Comparison of ENCODE assay signal across 10 cellular contexts in the genomic region with DNA sequence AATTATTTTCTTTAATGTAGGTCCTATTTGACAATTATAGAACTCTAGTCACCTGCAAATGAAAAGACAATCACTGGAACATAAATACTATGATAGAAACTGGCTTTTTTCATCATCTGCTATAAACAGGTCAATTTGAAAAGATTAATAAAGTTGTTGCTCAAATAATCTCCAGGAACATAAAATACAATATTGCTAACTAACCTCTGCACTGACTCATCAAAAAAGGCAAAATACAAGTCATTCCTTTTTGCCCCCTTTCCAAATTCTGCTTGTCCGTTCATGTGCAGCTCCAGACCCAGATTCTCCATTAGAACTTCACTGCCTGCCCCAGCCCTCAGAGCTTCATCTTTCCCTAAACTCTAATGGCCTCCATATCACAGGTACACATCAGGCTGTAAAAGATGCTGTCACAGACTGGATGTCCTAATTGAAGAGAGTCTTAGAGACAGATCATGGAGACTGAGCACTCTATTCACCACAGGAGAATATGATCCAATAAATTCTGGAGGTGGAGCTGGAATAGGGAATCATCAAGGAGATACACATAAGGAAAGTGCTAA. TPM values are rescaled to one million over a fixed set of nuclear protein-coding genes. Genes with fewer than 3 reads are reported as not detected.
DNase-seq lines count a peak whose midpoint lies in the region; ATAC-seq, FAIRE-seq and TF ChIP-seq lines count a peak whose summit lies in the region.
"Had no signal": no experiment of that assay in that cellular context is flagged by ENCODE, and none has a peak within 500 bp of the region (broad histone marks: within the 10 kb centered on the region; RNA-seq: fewer than 3 reads in every experiment).

No MANE protein-coding gene starts in this region.

- no peak for TF ChIP-seq RAD21 in IMR-90 (IDR thresholded peaks at IDR 0.05; ENCODE audit: low read length)

- H3K4me2 ChIP-seq in IMR-90 (ENCODE audit: low read depth, low read length) (peak overlapping the region; percentile 88), mammary epithelial cell (ENCODE audit: insufficient read depth, low read depth, low read length) (peak overlapping the region; percentile 85), neural progenitor cell (peak overlapping the region; percentile 83)

- H3K14ac ChIP-seq in IMR-90 (replicated peaks; ENCODE audit: low read depth, low read length): peak overlapping the region; percentile 25; the same call in 1 of the 2 replicates

- no peaks in the 10 kb centered on the region for H4K20me1 ChIP-seq in IMR-90 (ENCODE audit: insufficient read depth, low read length)
- H4K20me1 ChIP-seq in mammary epithelial cell (ENCODE audit: insufficient read depth, low read length): no peaks in the 10 kb centered on the region
- H4K20me1 ChIP-seq in neural progenitor cell (ENCODE audit: low read depth): no peaks in the 10 kb centered on the region

- peak overlapping the region; percentile 5; the same call in 1 of the 2 replicates for H3K9ac ChIP-seq in IMR-90 (ENCODE audit: low read depth, low read length)
- H3K9ac ChIP-seq in mammary epithelial cell (ENCODE audit: insufficient read depth, low read length): peak overlapping the region; percentile 92
- no peak overlapping the region for H3K9ac ChIP-seq in neural progenitor cell

- peaks cover 2% of the 10 kb centered on the region for H3K27me3 ChIP-seq in CD4-positive, CD25-positive, alpha-beta regulatory T cell (ENCODE audit: control insufficient read depth, insufficient read depth, low read length)
- no peaks in the 10 kb centered on the region for H3K27me3 ChIP-seq in IMR-90 (ENCODE audit: control insufficient read depth, insufficient read depth, low read length)
- H3K27me3 ChIP-seq in mammary epithelial cell (ENCODE audit: insufficient read depth, low read length): no peaks in the 10 kb centered on the region
- H3K27me3 ChIP-seq in neural progenitor cell: no peaks in the 10 kb centered on the region
- no peaks in the 10 kb centered on the region for H3K27me3 ChIP-seq in aorta (ENCODE audit: control insufficient read depth in 1 of 2, insufficient read depth in 2 of 2, low read length in 1 of 2)

- no peaks in the 10 kb centered on the region for H3K9me3 Mint-ChIP-seq in CD4-positive, CD25-positive, alpha-beta regulatory T cell
- peaks cover 6% of the 10 kb centered on the region for H3K9me3 Mint-ChIP-seq in neural progenitor cell

- DNase-seq in CD4-positive, CD25-positive, alpha-beta regulatory T cell: no peak
- DNase-seq in IMR-90 (no peak), mammary epithelial cell (peak; percentile 29), neural progenitor cell (ENCODE audit: low spot score) (no peak), posterior cingulate gyrus (no peak), HTR-8/SVneo (ENCODE audit: insufficient read length, low spot score) (no peak), D721Med (ENCODE audit: insufficient read length, low spot score) (no peak), aorta (no peak)
- DNase-seq: hippocampal formation had no signal

- no peak for ATAC-seq in CD4-positive, CD25-positive, alpha-beta regulatory T cell (ENCODE audit: low read depth in 2 of 2)
- ATAC-seq in IMR-90 (ENCODE audit: low read depth) (no peak), aorta (ENCODE audit: low FRiP score) (no peak)

- H3K9me3 ChIP-seq in CD4-positive, CD25-positive, alpha-beta regulatory T cell (ENCODE audit: control insufficient read depth in 2 of 2, low read length in 2 of 2): no peaks in the 10 kb centered on the region
- H3K9me3 ChIP-seq in IMR-90 (ENCODE audit: control insufficient read depth, insufficient read depth, low read length) (no peaks in the 10 kb centered on the region), mammary epithelial cell (replicated peaks; ENCODE audit: insufficient read depth, low read length) (no peaks in the 10 kb centered on the region), neural progenitor cell (ENCODE audit: low read depth) (no peaks in the 10 kb centered on the region), aorta (ENCODE audit: control insufficient read depth, low read length) (no peaks in the 10 kb centered on the region)

- H2AK9ac ChIP-seq in IMR-90 (replicated peaks; ENCODE audit: low read depth, low read length, poor library complexity): no peak overlapping the region

- H3K56ac ChIP-seq in IMR-90 (ENCODE audit: extremely low read depth, insufficient read depth, low read length): peak overlapping the region; percentile 20; the same call in 1 of the 2 replicates

- FAIRE-seq in HTR-8/SVneo (lab: Jason Lieb, UNC) (no peak), D721Med (lab: Jason Lieb, UNC) (no peak)
- FAIRE-seq: GM12892 had no signal

- TF ChIP-seq CTCF in IMR-90 (conservative IDR thresholded peaks at IDR 0.05; ENCODE audit: low read depth, low read length) (no peak), mammary epithelial cell (conservative IDR thresholded peaks at IDR 0.05 in 1 of 2, IDR thresholded peaks at IDR 0.05 in 1 of 2; ENCODE audit: extremely low read depth in 1 of 2, insufficient read depth in 1 of 2, low read depth in 1 of 2, low read length in 2 of 2) (no peak), neural progenitor cell (IDR thresholded peaks at IDR 0.05) (no peak), D721Med (IDR thresholded peaks at IDR 0.05; ENCODE audit: insufficient read depth, missing control alignments) (no peak)

- H3K27ac Mint-ChIP-seq in CD4-positive, CD25-positive, alpha-beta regulatory T cell: peak overlapping the region in 2 of 3 donors; percentile 0 to 67
- H3K27ac Mint-ChIP-seq in neural progenitor cell: no peak overlapping the region

- no CpG with 5 or more reads among the region's 1 CpG for WGBS in IMR-90 (ENCODE audit: extremely low coverage in 2 of 2, insufficient read length in 1 of 2), 2 experiments
- 30% methylated on average over 1 of the region's 1 CpG for WGBS in mammary epithelial cell (ENCODE audit: low coverage, missing lambda C conversion rate)
- WGBS in aorta, 2 donors: 34 to 60% methylated on average over 1 of the region's 1 CpG

- no peaks in the 10 kb centered on the region for H3K27me3 Mint-ChIP-seq in CD4-positive, CD25-positive, alpha-beta regulatory T cell
- no peaks in the 10 kb centered on the region for H3K27me3 Mint-ChIP-seq in neural progenitor cell (ENCODE audit: insufficient read depth, low read depth)

- in situ Hi-C loops in IMR-90 (cut with MboI; ENCODE audit: low sequenced_read_pairs) (no loop called here), mammary epithelial cell (cut with MboI; ENCODE audit: low sequenced_read_pairs in 2 of 2) (no loop called here)

- peak overlapping the region; percentile 11; the same call in 1 of the 2 replicates for H3K4ac ChIP-seq in IMR-90 (ENCODE audit: low read depth, low read length)

- peak overlapping the region in 3 of 4 donors; percentile 22 to 31 (median 26) for H3K4me3 Mint-ChIP-seq in CD4-positive, CD25-positive, alpha-beta regulatory T cell
- peak overlapping the region; percentile 39 for H3K4me3 Mint-ChIP-seq in neural progenitor cell

- no peak overlapping the region for H3K18ac ChIP-seq in IMR-90 (ENCODE audit: low read depth, low read length)

- no peak overlapping the region for H2BK5ac ChIP-seq in IMR-90 (ENCODE audit: low read depth, low read length, poor library complexity, severe bottlenecking)

- POLR2A ChIA-PET in IMR-90 (lab: Charles Lee; ENCODE audit: unreplicated experiment): interaction anchor here (2.1 kb wide), 1 partner anchor 24 kb away, joined by 9 read pairs; no protein-coding TSS in a partner anchor

- peak overlapping the region; percentile 85 for H3K23ac ChIP-seq in IMR-90 (ENCODE audit: low read depth, low read length)

- peak overlapping the region; percentile 92 for H3K4me3 ChIP-seq in CD4-positive, CD25-positive, alpha-beta regulatory T cell (ENCODE audit: low read depth, low read length)
- H3K4me3 ChIP-seq in IMR-90 (ENCODE audit: insufficient read depth, low read depth, low read length) (peak overlapping the region; percentile 19), mammary epithelial cell (replicated peaks in 1 of 3; ENCODE audit: insufficient read depth in 1 of 3, low read depth in 2 of 3, low read length in 3 of 3) (peak overlapping the region; percentile 73 to 75 (median 74)), neural progenitor cell (peak overlapping the region; percentile 79), aorta (ENCODE audit: low read length in 2 of 2) (no peak overlapping the region)

- H3K27ac ChIP-seq in CD4-positive, CD25-positive, alpha-beta regulatory T cell (ENCODE audit: insufficient read depth, low read length, poor library complexity, severe bottlenecking): peak overlapping the region; percentile 98
- H3K27ac ChIP-seq in IMR-90 (ENCODE audit: insufficient read depth, low read length) (0 out of 2 replicates have a peak overlapping the region, but pooled peaks have one; percentile 43), mammary epithelial cell (ENCODE audit: insufficient read depth, low read depth, low read length) (peak overlapping the region; percentile 93), neural progenitor cell (no peak overlapping the region), aorta (ENCODE audit: low read depth in 1 of 2, low read length in 2 of 2) (no peak overlapping the region)

- no peak for TF ChIP-seq POLR2A in IMR-90 (IDR thresholded peaks at IDR 0.05; ENCODE audit: low read depth, low read length)

- no peak overlapping the region for H4K91ac ChIP-seq in IMR-90 (ENCODE audit: insufficient read depth, low read depth, low read length)

- peaks cover 33% of the 10 kb centered on the region for H3K36me3 ChIP-seq in CD4-positive, CD25-positive, alpha-beta regulatory T cell (ENCODE audit: control insufficient read depth, insufficient read depth, low read length)
- H3K36me3 ChIP-seq in IMR-90 (ENCODE audit: control insufficient read depth, insufficient read depth, low read length): peaks cover 13% of the 10 kb centered on the region
- peaks cover 17% of the 10 kb centered on the region for H3K36me3 ChIP-seq in mammary epithelial cell (ENCODE audit: insufficient read depth, low read length)
- peaks cover 4% of the 10 kb centered on the region for H3K36me3 ChIP-seq in neural progenitor cell
- peaks cover 0 to 3% of the 10 kb centered on the region in 2 donors for H3K36me3 ChIP-seq in aorta (ENCODE audit: control insufficient read depth in 1 of 2, insufficient read depth in 2 of 2, low read length in 1 of 2)

- H3K9me1 ChIP-seq in IMR-90 (ENCODE audit: insufficient read depth, low read length): peaks cover 5% of the 10 kb centered on the region; the same call in 1 of the 2 replicates

- H2BK120ac ChIP-seq in IMR-90 (ENCODE audit: low read depth, low read length): no peak overlapping the region

- H2AFZ ChIP-seq in IMR-90 (replicated peaks; ENCODE audit: low read length, poor library complexity) (no peak overlapping the region), mammary epithelial cell (ENCODE audit: low read depth, low read length) (no peak overlapping the region), neural progenitor cell (replicated peaks) (no peak overlapping the region)

- H2BK20ac ChIP-seq in IMR-90 (ENCODE audit: low read depth, low read length): no peak overlapping the region

- peak overlapping the region; percentile 27; the same call in 1 of the 2 replicates for H2AK5ac ChIP-seq in IMR-90 (ENCODE audit: low read depth, low read length)

- no peak overlapping the region for H2BK15ac ChIP-seq in IMR-90 (ENCODE audit: low read depth, low read length)

- intact Hi-C loops in IMR-90 (cut with micrococcal nuclease): loop anchor here (5.0 kb wide), 1 partner anchor 35 kb away; no protein-coding TSS in a partner anchor
- intact Hi-C loops in mammary epithelial cell (cut with micrococcal nuclease): loop anchor here (5.0 kb wide), 2 partner anchors 35 to 195 kb away; no protein-coding TSS in a partner anchor
- intact Hi-C loops in posterior cingulate gyrus (cut with DNase I): no loop called here
- intact Hi-C loops in aorta (cut with DNase I): no loop called here

- peaks cover 16 to 36% of the 10 kb centered on the region in 2 experiments; a peak in 3 of 4 replicates for H3K79me1 ChIP-seq in IMR-90 (ENCODE audit: low read depth in 1 of 2, low read length in 2 of 2)

- BruUV-seq in IMR-90 (replicated peaks; lab: Mats Ljungman, UMichigan) (no TSS peak), mammary epithelial cell (replicated peaks; lab: Mats Ljungman, UMichigan) (no TSS peak)

- peaks cover 13% of the 10 kb centered on the region for H3F3A ChIP-seq in neural progenitor cell (ENCODE audit: low read depth)

- peak overlapping the region in 1 of 2 experiments; percentile 35; a peak in 1 of 4 replicates for H4K8ac ChIP-seq in IMR-90 (ENCODE audit: low read depth in 2 of 2, low read length in 2 of 2)

- H3K4me1 Mint-ChIP-seq in CD4-positive, CD25-positive, alpha-beta regulatory T cell: peaks cover 10 to 38% (median 31%) of the 10 kb centered on the region in 4 donors
- H3K4me1 Mint-ChIP-seq in neural progenitor cell: peaks cover 5% of the 10 kb centered on the region

- CTCF ChIA-PET in IMR-90 (lab: Yijun Ruan, JAX): interaction anchor here (0.9 kb wide), 1 partner anchor 22 kb away, joined by 3 read pairs; no protein-coding TSS in a partner anchor
- CTCF ChIA-PET in mammary epithelial cell (lab: Charles Lee; ENCODE audit: low non-redundant PET): no interaction called here

- dilution Hi-C loops in IMR-90 (cut with HindIII; ENCODE audit: low sequenced_read_pairs, unreplicated experiment): no loop called here
- dilution Hi-C loops in mammary epithelial cell (cut with HindIII; ENCODE audit: low sequenced_read_pairs): no loop called here

- peaks cover 21% of the 10 kb centered on the region for H3K4me1 ChIP-seq in CD4-positive, CD25-positive, alpha-beta regulatory T cell (ENCODE audit: control insufficient read depth, insufficient read depth, low read length, poor library complexity, severe bottlenecking)
- H3K4me1 ChIP-seq in IMR-90 (ENCODE audit: control insufficient read depth, insufficient read depth, low read length) (peaks cover 4% of the 10 kb centered on the region), mammary epithelial cell (ENCODE audit: insufficient read depth, low read length) (peaks cover 8% of the 10 kb centered on the region), neural progenitor cell (no peaks in the 10 kb centered on the region), aorta (ENCODE audit: control insufficient read depth in 1 of 2, insufficient read depth in 2 of 2, low read length in 2 of 2) (peaks cover 0 to 3% of the 10 kb centered on the region in 2 donors)

- H3K79me2 ChIP-seq in mammary epithelial cell (ENCODE audit: insufficient read depth, low read length) (peaks cover 55% of the 10 kb centered on the region), neural progenitor cell (ENCODE audit: low read depth) (peaks cover 37% of the 10 kb centered on the region)

- H4K5ac ChIP-seq in IMR-90 (ENCODE audit: low read depth, low read length): no peak overlapping the region; the same call in 1 of the 2 replicates

- peaks cover 32% of the 10 kb centered on the region for H3K36me3 Mint-ChIP-seq in CD4-positive, CD25-positive, alpha-beta regulatory T cell
- peaks cover 25% of the 10 kb centered on the region for H3K36me3 Mint-ChIP-seq in neural progenitor cell

RNA-seq across cellular contexts. Expression of a gene that starts 1.6 kb away (rescaled TPM):
- 85.8 TPM for total RNA-seq in CD4-positive, CD25-positive, alpha-beta regulatory T cell
- polyA plus RNA-seq in CD4-positive, CD25-positive, alpha-beta regulatory T cell: 10 to 100 TPM in 2 of 4 donors, 1 to 10 TPM in 2; 7.7 to 12.3 (median 9.5) TPM
- 50.2 and 56.1 TPM in 2 replicates for total RNA-seq in IMR-90 (2012; rRNA removed)
- 26.6 and 28.1 TPM in 2 replicates for polyA plus RNA-seq in IMR-90 (2012; rRNA removed)
- 10.3 and 10.5 TPM in 2 replicates for polyA plus RNA-seq in IMR-90 (2012; cell fraction: cytosol; rRNA removed)
- 11.6 and 41.1 TPM in 2 replicates for polyA plus RNA-seq in IMR-90 (2012; cell fraction: nucleus; rRNA removed; ENCODE audit: low replicate concordance)
- total RNA-seq in mammary epithelial cell: 10 to 100 TPM; 64.7 to 70.9 TPM
- polyA plus RNA-seq in mammary epithelial cell: 41.8 TPM
- 99.4 TPM for polyA minus RNA-seq in mammary epithelial cell
- total RNA-seq in neural progenitor cell (ENCODE audit: low replicate concordance): 50.0 and 65.8 TPM in 2 replicates
- 10 to 100 TPM; 58.9 to 66.4 TPM for total RNA-seq in aorta
- 10 to 100 TPM; 17.3 to 21.3 TPM for polyA plus RNA-seq in aorta

RNA-seq across cellular contexts. Expression of a gene that starts 21.4 kb away (rescaled TPM):
- total RNA-seq in CD4-positive, CD25-positive, alpha-beta regulatory T cell: 3.8 TPM
- polyA plus RNA-seq in CD4-positive, CD25-positive, alpha-beta regulatory T cell: 10 to 100 TPM in 1 of 4 donors, 1 to 10 TPM in 3; 3.7 to 12.2 (median 7.6) TPM
- total RNA-seq in IMR-90 (2012; rRNA removed) (36.1 and 37.5 TPM in 2 replicates), mammary epithelial cell (10 to 100 TPM; 17.5 to 24.3 TPM), neural progenitor cell (ENCODE audit: low replicate concordance) (18.4 and 24.6 TPM in 2 replicates), aorta (10 to 100 TPM; 45.3 to 47.6 TPM)
- polyA plus RNA-seq in IMR-90 (2012; rRNA removed) (42.6 and 53.4 TPM in 2 replicates), mammary epithelial cell (62.5 TPM), aorta (10 to 100 TPM; 33.7 to 38.2 TPM)
- 34.9 and 58.2 TPM in 2 replicates for polyA plus RNA-seq in IMR-90 (2012; cell fraction: cytosol; rRNA removed)
- 10.7 and 26.3 TPM in 2 replicates for polyA plus RNA-seq in IMR-90 (2012; cell fraction: nucleus; rRNA removed; ENCODE audit: low replicate concordance)
- 34.1 TPM for polyA minus RNA-seq in mammary epithelial cell

RNA-seq across cellular contexts. Expression of a gene that starts 56.3 kb away (rescaled TPM):
- total RNA-seq in CD4-positive, CD25-positive, alpha-beta regulatory T cell: 109 TPM
- 10 to 100 TPM; 67.9 to 86.2 (median 70.3) TPM for polyA plus RNA-seq in CD4-positive, CD25-positive, alpha-beta regulatory T cell
- total RNA-seq in IMR-90 (2012; rRNA removed) (26.2 and 33.1 TPM in 2 replicates), mammary epithelial cell (10 to 100 TPM; 28.5 to 34.7 TPM), neural progenitor cell (ENCODE audit: low replicate concordance) (46.1 and 52.4 TPM in 2 replicates), aorta (10 to 100 TPM; 40.1 to 46.9 TPM)
- polyA plus RNA-seq in IMR-90 (2012; rRNA removed) (30.2 and 34.2 TPM in 2 replicates), mammary epithelial cell (39.8 TPM), aorta (10 to 100 TPM; 16.8 to 41.8 TPM)
- polyA plus RNA-seq in IMR-90 (2012; cell fraction: cytosol; rRNA removed): 8.5 and 20.5 TPM in 2 replicates
- polyA plus RNA-seq in IMR-90 (2012; cell fraction: nucleus; rRNA removed; ENCODE audit: low replicate concordance): 14.9 and 73.3 TPM in 2 replicates
- 65.6 TPM for polyA minus RNA-seq in mammary epithelial cell

Comparison
In these comparisons a context has a peak if more than half of its experiments do, and no peak if none do; other contexts are left out.
1. H3K27ac ChIP-seq: peak in CD4-positive, CD25-positive, alpha-beta regulatory T cell (single experiment), IMR-90 (single experiment) and mammary epithelial cell (single experiment); none in neural progenitor cell (single experiment) and aorta (0 of 2).
2. H3K4me3 ChIP-seq: peak in CD4-positive, CD25-positive, alpha-beta regulatory T cell (single experiment), IMR-90 (single experiment), mammary epithelial cell (3 of 3) and neural progenitor cell (single experiment); none in aorta (0 of 2).
3. intact Hi-C loops: an anchor here in IMR-90 (5.0 kb wide) and mammary epithelial cell (5.0 kb wide); none called in posterior cingulate gyrus and aorta.
4. Peak in every context shown above with its lines, with median percentiles within 50 percentile points of each other: H3K4me2 ChIP-seq.